8 cellular contexts compared by ENCODE assay signal in genomic region chr6:53349209-53349693, GRCh38. TPM values are rescaled to one million over a fixed set of nuclear protein-coding genes. Genes with fewer than 3 reads are reported as not detected.
DNase-seq lines count a peak whose midpoint lies in the region; ATAC-seq and TF ChIP-seq lines count a peak whose summit lies in the region.

No MANE protein-coding gene starts in this region.

- H3K9ac ChIP-seq in rectal smooth muscle tissue (ENCODE audit: low read length) = peak overlapping the region; percentile 58

- TF ChIP-seq POLR2A in esophagus squamous epithelium (IDR thresholded peaks at IDR 0.05) = no peak

- H3K9me3 ChIP-seq in Panc1 (ENCODE audit: control insufficient read depth, insufficient read depth, low read depth, low read length) = no peaks in the 10 kb centered on the region
- H3K9me3 ChIP-seq in esophagus squamous epithelium = no peaks in the 10 kb centered on the region

- intact Hi-C loops in Panc1 (cut with micrococcal nuclease; ENCODE audit: unreplicated experiment) (no loop called here), esophagus squamous epithelium (cut with DNase I) (loop anchor here (10.0 kb wide), 1 partner anchor 54 kb away; no protein-coding TSS in a partner anchor)

- TSS peak; percentile 98 for BruUV-seq in Panc1 (replicated peaks; lab: Mats Ljungman, UMichigan)

- DNase-seq in Panc1 (ENCODE audit: low read depth, low spot score) (no peak), esophagus squamous epithelium (lab: John Stamatoyannopoulos, UW) (no peak), GM10266 (ENCODE audit: extremely low spot score) (no peak), NCI-H1694 (lab: John Stamatoyannopoulos, UW) (no peak), SIG-M5 (lab: John Stamatoyannopoulos, UW) (no peak)

- in situ Hi-C loops in Panc1 (cut with HindIII; ENCODE audit: low pct_unique_long_range_greater_than_20kb, low sequenced_read_pairs) = no loop called here

- ATAC-seq in Panc1 = no peak
- no peak for ATAC-seq in GM18909 (IDR thresholded peaks at IDR 0.05; ENCODE audit: poor library complexity, unreplicated experiment)

- WGBS in esophagus squamous epithelium, 2 donors = 2% methylated on average over 13 to 15 of the region's 15 CpGs

- POLR2A ChIA-PET in Panc1 (lab: Charles Lee) = interaction anchor here (0.6 to 1.1 kb wide), 3 partner anchors 11 to 413 kb away, joined by 3 read pairs; no protein-coding TSS in a partner anchor

- CTCF ChIA-PET in Panc1 (lab: Charles Lee) = no interaction called here

- peaks cover 28% of the 10 kb centered on the region for H3K4me1 ChIP-seq in Panc1 (ENCODE audit: control insufficient read depth, insufficient read depth, low read length)
- peaks cover 3 to 42% (median 7%) of the 10 kb centered on the region in 3 donors for H3K4me1 ChIP-seq in esophagus squamous epithelium
- H3K4me1 ChIP-seq in rectal smooth muscle tissue (ENCODE audit: control insufficient read depth, insufficient read depth, low read length) = peaks cover 7% of the 10 kb centered on the region

- H3K27ac ChIP-seq in Panc1 (ENCODE audit: low read length) = peak overlapping the region; percentile 96
- peak overlapping the region; percentile 91 to 99 (median 98) for H3K27ac ChIP-seq in esophagus squamous epithelium
- H3K27ac ChIP-seq in rectal smooth muscle tissue (ENCODE audit: low read depth, low read length) = peak overlapping the region; percentile 97

- no peaks in the 10 kb centered on the region for H3K27me3 ChIP-seq in Panc1 (ENCODE audit: control insufficient read depth, insufficient read depth, low read length)
- H3K27me3 ChIP-seq in esophagus squamous epithelium = no peaks in the 10 kb centered on the region
- H3K27me3 ChIP-seq in rectal smooth muscle tissue (ENCODE audit: control insufficient read depth, insufficient read depth, low read length) = no peaks in the 10 kb centered on the region

- no peak for TF ChIP-seq CTCF in Panc1 (IDR thresholded peaks at IDR 0.05)
- no peak for TF ChIP-seq CTCF in esophagus squamous epithelium (IDR thresholded peaks at IDR 0.05)
- TF ChIP-seq CTCF in GM10266 (IDR thresholded peaks at IDR 0.05; ENCODE audit: control insufficient read depth, insufficient read depth, low read depth, missing control alignments) = no peak

- H3K4me3 ChIP-seq in GM08714 (ENCODE audit: low read length) (peak overlapping the region; percentile 80), Panc1 (ENCODE audit: low read depth in 2 of 2, low read length in 2 of 2) (peak overlapping the region; percentile 90 to 91), esophagus squamous epithelium (peak overlapping the region; percentile 64 to 99 (median 95)), rectal smooth muscle tissue (ENCODE audit: low read length) (peak overlapping the region; percentile 92)

- H3K36me3 ChIP-seq in Panc1 (ENCODE audit: control insufficient read depth, insufficient read depth, low read length) (peaks cover 3% of the 10 kb centered on the region; the same call in 1 of the 2 replicates), esophagus squamous epithelium (no peaks in the 10 kb centered on the region), rectal smooth muscle tissue (ENCODE audit: control insufficient read depth, insufficient read depth, low read length) (no peaks in the 10 kb centered on the region)

RNA-seq across cellular contexts. Expression of gene ELOVL5, which starts 0.5 kb away (rescaled TPM):
- 218 TPM for total RNA-seq in Panc1 (2021; ENCODE audit: unreplicated experiment)
- 111 TPM for polyA plus RNA-seq in Panc1 (2012; ENCODE audit: insufficient read length)
- 10 to 100 TPM; 12.4 to 50.0 (median 33.2) TPM for total RNA-seq in esophagus squamous epithelium
